2 cellular contexts compared by ENCODE assay signal in the genomic region with DNA sequence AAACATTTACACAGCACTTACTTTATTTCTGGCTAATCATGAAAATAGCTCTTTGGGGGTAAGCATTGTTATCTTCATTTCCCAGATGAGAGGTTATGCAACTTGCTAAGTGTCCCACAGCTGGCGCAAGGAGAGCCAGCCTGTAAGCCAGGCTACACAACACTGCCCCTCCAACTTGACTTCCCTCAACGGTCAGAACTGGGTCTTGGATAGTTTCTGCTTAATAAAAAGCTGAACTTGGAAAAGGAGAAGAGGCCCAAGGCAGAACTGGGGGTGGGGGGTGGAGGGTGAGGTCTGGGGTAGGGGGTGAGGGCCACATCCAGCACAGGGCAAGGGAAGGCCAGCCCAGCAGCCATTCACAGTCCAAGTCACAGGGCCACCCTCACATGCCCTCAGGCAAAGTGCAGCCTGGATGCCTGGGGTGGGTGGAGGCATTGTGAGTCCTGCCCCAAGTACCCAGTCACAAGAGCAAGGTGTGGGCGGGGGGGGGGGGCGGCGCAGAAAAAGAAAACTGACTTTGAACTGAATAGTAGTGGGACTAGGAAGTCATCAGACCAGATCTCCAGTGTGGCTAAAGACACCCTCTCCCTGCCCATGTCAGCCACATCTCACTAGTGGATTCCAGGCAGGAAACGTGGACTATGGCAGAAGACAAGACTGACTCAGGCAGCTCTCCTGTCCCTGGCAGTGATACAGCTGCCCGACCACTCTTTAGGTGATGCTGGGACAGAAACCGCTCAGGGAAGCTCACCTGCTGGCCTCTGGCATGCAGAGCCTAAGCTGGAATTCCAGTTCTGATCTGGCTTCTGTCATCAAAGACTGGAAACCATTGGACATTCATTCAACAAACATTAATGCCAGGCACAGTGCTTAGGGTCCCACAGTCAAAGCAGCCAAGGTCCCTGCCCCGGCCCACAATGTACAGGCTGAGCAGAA.
TF ChIP-seq lines count a peak whose summit lies in the region.

No MANE protein-coding gene starts in this region.

TF ChIP-seq in IMR-90, 13 proteins besides CTCF, POLR2A, EP300 and RAD21:
- TF ChIP-seq MAFK (IDR thresholded peaks at IDR 0.05; ENCODE audit: low read depth, low read length) (no peak), CEBPB (IDR thresholded peaks at IDR 0.05; ENCODE audit: low read depth, low read length) (peak; percentile 69)
TF ChIP-seq in IMR-90: peak in this region for 1.

TF ChIP-seq in WTC11, 78 proteins besides CTCF, POLR2A, EP300 and RAD21:
- TF ChIP-seq, protein P1, sequence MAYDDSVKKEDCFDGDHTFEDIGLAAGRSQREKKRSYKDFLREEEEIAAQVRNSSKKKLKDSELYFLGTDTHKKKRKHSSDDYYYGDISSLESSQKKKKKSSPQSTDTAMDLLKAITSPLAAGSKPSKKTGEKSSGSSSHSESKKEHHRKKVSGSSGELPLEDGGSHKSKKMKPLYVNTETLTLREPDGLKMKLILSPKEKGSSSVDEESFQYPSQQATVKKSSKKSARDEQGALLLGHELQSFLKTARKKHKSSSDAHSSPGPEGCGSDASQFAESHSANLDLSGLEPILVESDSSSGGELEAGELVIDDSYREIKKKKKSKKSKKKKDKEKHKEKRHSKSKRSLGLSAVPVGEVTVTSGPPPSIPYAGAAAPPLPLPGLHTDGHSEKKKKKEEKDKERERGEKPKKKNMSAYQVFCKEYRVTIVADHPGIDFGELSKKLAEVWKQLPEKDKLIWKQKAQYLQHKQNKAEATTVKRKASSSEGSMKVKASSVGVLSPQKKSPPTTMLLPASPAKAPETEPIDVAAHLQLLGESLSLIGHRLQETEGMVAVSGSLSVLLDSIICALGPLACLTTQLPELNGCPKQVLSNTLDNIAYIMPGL (CRISPR knock-in tag; IDR thresholded peaks at IDR 0.05), result no peak
- TF ChIP-seq ZNF396 (CRISPR knock-in tag; IDR thresholded peaks at IDR 0.05; ENCODE audit: borderline replicate concordance) (no peak), CREB1 (CRISPR knock-in tag; IDR thresholded peaks at IDR 0.05) (no peak), NFYB (CRISPR knock-in tag; conservative IDR thresholded peaks at IDR 0.05; ENCODE audit: low read depth) (no peak)
- TF ChIP-seq, protein P2, sequence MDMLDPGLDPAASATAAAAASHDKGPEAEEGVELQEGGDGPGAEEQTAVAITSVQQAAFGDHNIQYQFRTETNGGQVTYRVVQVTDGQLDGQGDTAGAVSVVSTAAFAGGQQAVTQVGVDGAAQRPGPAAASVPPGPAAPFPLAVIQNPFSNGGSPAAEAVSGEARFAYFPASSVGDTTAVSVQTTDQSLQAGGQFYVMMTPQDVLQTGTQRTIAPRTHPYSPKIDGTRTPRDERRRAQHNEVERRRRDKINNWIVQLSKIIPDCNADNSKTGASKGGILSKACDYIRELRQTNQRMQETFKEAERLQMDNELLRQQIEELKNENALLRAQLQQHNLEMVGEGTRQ (CRISPR knock-in tag; IDR thresholded peaks at IDR 0.05), result no peak
- TF ChIP-seq, protein P3, sequence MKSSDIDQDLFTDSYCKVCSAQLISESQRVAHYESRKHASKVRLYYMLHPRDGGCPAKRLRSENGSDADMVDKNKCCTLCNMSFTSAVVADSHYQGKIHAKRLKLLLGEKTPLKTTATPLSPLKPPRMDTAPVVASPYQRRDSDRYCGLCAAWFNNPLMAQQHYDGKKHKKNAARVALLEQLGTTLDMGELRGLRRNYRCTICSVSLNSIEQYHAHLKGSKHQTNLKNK (CRISPR knock-in tag; IDR thresholded peaks at IDR 0.05), result no peak
- TF ChIP-seq, protein P4, sequence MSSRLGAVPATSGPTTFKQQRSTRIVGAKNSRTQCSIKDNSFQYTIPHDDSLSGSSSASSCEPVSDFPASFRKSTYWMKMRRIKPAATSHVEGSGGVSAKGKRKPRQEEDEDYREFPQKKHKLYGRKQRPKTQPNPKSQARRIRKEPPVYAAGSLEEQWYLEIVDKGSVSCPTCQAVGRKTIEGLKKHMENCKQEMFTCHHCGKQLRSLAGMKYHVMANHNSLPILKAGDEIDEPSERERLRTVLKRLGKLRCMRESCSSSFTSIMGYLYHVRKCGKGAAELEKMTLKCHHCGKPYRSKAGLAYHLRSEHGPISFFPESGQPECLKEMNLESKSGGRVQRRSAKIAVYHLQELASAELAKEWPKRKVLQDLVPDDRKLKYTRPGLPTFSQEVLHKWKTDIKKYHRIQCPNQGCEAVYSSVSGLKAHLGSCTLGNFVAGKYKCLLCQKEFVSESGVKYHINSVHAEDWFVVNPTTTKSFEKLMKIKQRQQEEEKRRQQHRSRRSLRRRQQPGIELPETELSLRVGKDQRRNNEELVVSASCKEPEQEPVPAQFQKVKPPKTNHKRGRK (CRISPR knock-in tag; IDR thresholded peaks at IDR 0.05; ENCODE audit: borderline replicate concordance), result no peak
- TF ChIP-seq, protein P5, sequence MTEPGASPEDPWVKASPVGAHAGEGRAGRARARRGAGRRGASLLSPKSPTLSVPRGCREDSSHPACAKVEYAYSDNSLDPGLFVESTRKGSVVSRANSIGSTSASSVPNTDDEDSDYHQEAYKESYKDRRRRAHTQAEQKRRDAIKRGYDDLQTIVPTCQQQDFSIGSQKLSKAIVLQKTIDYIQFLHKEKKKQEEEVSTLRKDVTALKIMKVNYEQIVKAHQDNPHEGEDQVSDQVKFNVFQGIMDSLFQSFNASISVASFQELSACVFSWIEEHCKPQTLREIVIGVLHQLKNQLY (CRISPR knock-in tag; IDR thresholded peaks at IDR 0.05), result no peak
